26 cellular contexts compared by ENCODE assay signal in genomic region chr3:151264611-151265010, GRCh38. TPM values are rescaled to one million over a fixed set of nuclear protein-coding genes. Genes with fewer than 3 reads are reported as not detected.
DNase-seq lines count a peak whose midpoint lies in the region; TF ChIP-seq lines count a peak whose summit lies in the region.
"Had no signal": no experiment of that assay in that cellular context is flagged by ENCODE, and none has a peak within 500 bp of the region (broad histone marks: within the 10 kb centered on the region; RNA-seq: fewer than 3 reads in every experiment).

No MANE protein-coding gene starts in this region.

- no peak overlapping the region for H3K4me3 ChIP-seq in muscle layer of colon (ENCODE audit: low read depth in 1 of 2, low read length in 2 of 2)
- H3K4me3 ChIP-seq in suprapubic skin, result no peak overlapping the region
- no peak overlapping the region for H3K4me3 ChIP-seq in breast epithelium
- H3K4me3 ChIP-seq: left lung, smooth muscle cell, testis, uterus had no signal

- TF ChIP-seq CTCF in suprapubic skin (IDR thresholded peaks at IDR 0.05), result no peak
- TF ChIP-seq CTCF in breast epithelium (IDR thresholded peaks at IDR 0.05), result no peak

- H3K9me3 ChIP-seq in muscle layer of colon (ENCODE audit: low read length), result no peaks in the 10 kb centered on the region
- H3K9me3 ChIP-seq in suprapubic skin, result no peaks in the 10 kb centered on the region
- H3K9me3 ChIP-seq in breast epithelium, result no peaks in the 10 kb centered on the region
- H3K9me3 ChIP-seq: left lung, testis, uterus had no signal

- H3K27me3 ChIP-seq in muscle layer of colon (ENCODE audit: control insufficient read depth in 1 of 2, insufficient read depth in 2 of 2, low read length in 2 of 2), result no peaks in the 10 kb centered on the region
- H3K27me3 ChIP-seq in suprapubic skin, result no peaks in the 10 kb centered on the region
- H3K27me3 ChIP-seq in breast epithelium, result no peaks in the 10 kb centered on the region
- H3K27me3 ChIP-seq: left lung, testis, uterus had no signal

- WGBS in suprapubic skin, result 100% methylated on average over 1 of the region's 1 CpG

- H3K27ac Mint-ChIP-seq in dendritic cell treated with granulocyte-macrophage colony-stimulating factor and Interleukin-4, amounts not matched to agents 40 ng/mL and 50 ng/mL, for 4 days, result peak overlapping the region; percentile 92
- H3K27ac Mint-ChIP-seq: CD4-positive, alpha-beta T cell; mesothelial cell of epicardium had no signal

- no peak for TF ChIP-seq POLR2A in suprapubic skin (IDR thresholded peaks at IDR 0.05)
- no peak for TF ChIP-seq POLR2A in breast epithelium (IDR thresholded peaks at IDR 0.05)

- H3K9ac ChIP-seq in muscle layer of colon (ENCODE audit: low read length), result no peak overlapping the region

- H3K27ac ChIP-seq in muscle layer of colon (ENCODE audit: low read depth, low read length) (peak overlapping the region; percentile 79), suprapubic skin (peak overlapping the region; percentile 18), breast epithelium (no peak overlapping the region)
- H3K27ac ChIP-seq: testis had no signal

- no peaks in the 10 kb centered on the region for H3K27me3 Mint-ChIP-seq in dendritic cell treated with granulocyte-macrophage colony-stimulating factor and Interleukin-4, amounts not matched to agents 40 ng/mL and 50 ng/mL, for 4 days
- H3K27me3 Mint-ChIP-seq: CD4-positive, alpha-beta T cell had no signal

- no peak for TF ChIP-seq EP300 in suprapubic skin (IDR thresholded peaks at IDR 0.05)

- peaks cover 54% of the 10 kb centered on the region for H3K4me1 ChIP-seq in muscle layer of colon (ENCODE audit: insufficient read depth, low read length)
- H3K4me1 ChIP-seq in suprapubic skin, result peaks cover 3% of the 10 kb centered on the region
- H3K4me1 ChIP-seq in breast epithelium, result no peaks in the 10 kb centered on the region
- H3K4me1 ChIP-seq: left lung, testis, uterus had no signal

- no peaks in the 10 kb centered on the region for H3K36me3 ChIP-seq in muscle layer of colon (ENCODE audit: insufficient read depth, low read length)
- no peaks in the 10 kb centered on the region for H3K36me3 ChIP-seq in suprapubic skin
- no peaks in the 10 kb centered on the region for H3K36me3 ChIP-seq in breast epithelium
- H3K36me3 ChIP-seq: left lung, uterus had no signal

- H3K36me3 Mint-ChIP-seq in dendritic cell treated with granulocyte-macrophage colony-stimulating factor and Interleukin-4, amounts not matched to agents 40 ng/mL and 50 ng/mL, for 4 days (ENCODE audit: low read depth), result peaks cover 47% of the 10 kb centered on the region

- intact Hi-C loops in dendritic cell treated with granulocyte-macrophage colony-stimulating factor and Interleukin-4, amounts not matched to agents 40 ng/mL and 50 ng/mL, for 4 days (cut with micrococcal nuclease), result no loop called here
- intact Hi-C loops in breast epithelium (cut with DNase I; ENCODE audit: low total_unique reads), result no loop called here

- DNase-seq in OCI-M1 (lab: John Stamatoyannopoulos, UW), result peak; percentile 33
- DNase-seq in suprapubic skin (ENCODE audit: low spot score in 2 of 2), result no peak
- no peak for DNase-seq in hypothalamus (lab: John Stamatoyannopoulos, UW)
- DNase-seq in breast epithelium (ENCODE audit: low spot score in 2 of 2), result no peak
- DNase-seq in dedifferentiated amniotic fluid mesenchymal stem cell (ENCODE audit: extremely low spot score), result no peak
- DNase-seq: activated CD4-positive, alpha-beta T cell treated with anti-CD3 and anti-CD28 coated beads, Interleukin-2, amount 50 U/mL, for 48 hours; activated naive CD4-positive, alpha-beta T cell treated with anti-CD3 and anti-CD28 coated beads, Interleukin-2, amount 50 U/mL, for 16 hours; CD4-positive, alpha-beta T cell; dermis blood vessel endothelial cell; Karpas-422; left lung; NCI-H146; NCI-H446 treated with DMSO at 0.1 percent for 48 hours; NCI-H82; testis; uterus had no signal

- H3K9me3 Mint-ChIP-seq in dendritic cell treated with granulocyte-macrophage colony-stimulating factor and Interleukin-4, amounts not matched to agents 40 ng/mL and 50 ng/mL, for 4 days, result no peaks in the 10 kb centered on the region
- H3K9me3 Mint-ChIP-seq: activated T-helper 1 cell treated with anti-CD3 and anti-CD28 coated beads, Interleukin-12 subunit alpha, Interleukin-12 subunit beta, Interleukin-2, Interleukin-4 antibody, amounts not matched to agents 30 ng/mL and 10 ng/mL and 1 ng/mL, durations not matched to agents 14 hours and 24 hours and 36 hours; mesothelial cell of epicardium; nephron had no signal

- peak overlapping the region; percentile 40 for H3K4me3 Mint-ChIP-seq in dendritic cell treated with granulocyte-macrophage colony-stimulating factor and Interleukin-4, amounts not matched to agents 40 ng/mL and 50 ng/mL, for 4 days
- H3K4me3 Mint-ChIP-seq: activated T-helper 1 cell treated with anti-CD3 and anti-CD28 coated beads, Interleukin-12 subunit alpha, Interleukin-12 subunit beta, Interleukin-2, Interleukin-4 antibody, amounts not matched to agents 30 ng/mL and 10 ng/mL and 1 ng/mL, durations not matched to agents 14 hours and 24 hours and 36 hours; CD4-positive, alpha-beta T cell; mesothelial cell of epicardium; nephron had no signal

- peaks cover 65% of the 10 kb centered on the region for H3K4me1 Mint-ChIP-seq in dendritic cell treated with granulocyte-macrophage colony-stimulating factor and Interleukin-4, amounts not matched to agents 40 ng/mL and 50 ng/mL, for 4 days (ENCODE audit: low read depth)

RNA-seq across cellular contexts. Expression of gene P2RY14, which starts 13.7 kb away (rescaled TPM):
- total RNA-seq in suprapubic skin (1 to 10 TPM; 1.1 to 4.2 (median 2.4) TPM), breast epithelium (1 to 10 TPM; 1.9 to 8.5 (median 3.3) TPM)
- total RNA-seq: dermis blood vessel endothelial cell, fibroblast of lung, mesothelial cell of epicardium, osteocyte, renal cortical epithelial cell, smooth muscle cell had no signal

RNA-seq across cellular contexts. Expression of gene GPR87, which starts 52.0 kb away (rescaled TPM):
- total RNA-seq in suprapubic skin, result 10 to 100 TPM; 14.7 to 44.3 (median 30.9) TPM
- total RNA-seq in breast epithelium, result 1 to 10 TPM in 2 of 3 donors, not detected in 1; 2.6 to 3.4 TPM
- total RNA-seq: CD4-positive, alpha-beta T cell; dermis blood vessel endothelial cell; osteocyte; Right ventricle myocardium inferior; testis had no signal

Comparison
In these comparisons a context has a peak if more than half of its experiments do, and no peak if none do; other contexts are left out.
1. H3K27ac ChIP-seq: peak in muscle layer of colon (single experiment) and suprapubic skin (single experiment); none in breast epithelium (0 of 2).